In the genomic region with DNA sequence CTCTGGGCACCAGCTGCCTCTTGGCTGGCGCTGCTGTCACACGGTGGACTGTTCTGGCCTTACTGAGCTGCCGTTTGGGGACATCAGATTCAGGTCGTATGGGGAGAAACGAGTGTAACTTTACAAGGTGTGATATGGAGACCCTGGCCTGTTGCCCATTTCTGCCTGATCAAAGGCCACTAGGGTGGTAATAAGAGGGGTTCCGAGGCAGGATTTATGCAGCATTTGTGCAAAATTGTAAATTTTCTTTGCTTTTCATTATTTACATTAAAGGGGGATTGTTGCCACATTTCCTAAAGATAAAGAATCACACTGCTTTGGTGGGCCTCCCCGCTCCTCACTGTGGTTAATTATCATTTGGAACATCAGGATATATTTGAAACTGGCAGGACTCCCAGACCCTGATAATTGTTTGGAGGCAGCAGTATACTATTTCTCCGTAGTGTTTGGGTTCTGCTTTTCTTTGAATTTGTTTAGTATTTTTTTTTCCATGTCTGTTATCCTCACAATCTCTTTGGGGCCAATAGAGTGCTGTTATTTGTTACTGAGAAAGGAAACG, we compare ENCODE assay signal across 1 cellular context.
TF ChIP-seq lines count a peak whose summit lies in the region.

No MANE protein-coding gene starts in this region.

TF ChIP-seq in K562, 482 proteins besides CTCF, POLR2A, EP300 and RAD21 (continued from another document):
- TF ChIP-seq ZNF583 (CRISPR knock-in tag; IDR thresholded peaks at IDR 0.05) = no peak
- TF ChIP-seq, protein P1, sequence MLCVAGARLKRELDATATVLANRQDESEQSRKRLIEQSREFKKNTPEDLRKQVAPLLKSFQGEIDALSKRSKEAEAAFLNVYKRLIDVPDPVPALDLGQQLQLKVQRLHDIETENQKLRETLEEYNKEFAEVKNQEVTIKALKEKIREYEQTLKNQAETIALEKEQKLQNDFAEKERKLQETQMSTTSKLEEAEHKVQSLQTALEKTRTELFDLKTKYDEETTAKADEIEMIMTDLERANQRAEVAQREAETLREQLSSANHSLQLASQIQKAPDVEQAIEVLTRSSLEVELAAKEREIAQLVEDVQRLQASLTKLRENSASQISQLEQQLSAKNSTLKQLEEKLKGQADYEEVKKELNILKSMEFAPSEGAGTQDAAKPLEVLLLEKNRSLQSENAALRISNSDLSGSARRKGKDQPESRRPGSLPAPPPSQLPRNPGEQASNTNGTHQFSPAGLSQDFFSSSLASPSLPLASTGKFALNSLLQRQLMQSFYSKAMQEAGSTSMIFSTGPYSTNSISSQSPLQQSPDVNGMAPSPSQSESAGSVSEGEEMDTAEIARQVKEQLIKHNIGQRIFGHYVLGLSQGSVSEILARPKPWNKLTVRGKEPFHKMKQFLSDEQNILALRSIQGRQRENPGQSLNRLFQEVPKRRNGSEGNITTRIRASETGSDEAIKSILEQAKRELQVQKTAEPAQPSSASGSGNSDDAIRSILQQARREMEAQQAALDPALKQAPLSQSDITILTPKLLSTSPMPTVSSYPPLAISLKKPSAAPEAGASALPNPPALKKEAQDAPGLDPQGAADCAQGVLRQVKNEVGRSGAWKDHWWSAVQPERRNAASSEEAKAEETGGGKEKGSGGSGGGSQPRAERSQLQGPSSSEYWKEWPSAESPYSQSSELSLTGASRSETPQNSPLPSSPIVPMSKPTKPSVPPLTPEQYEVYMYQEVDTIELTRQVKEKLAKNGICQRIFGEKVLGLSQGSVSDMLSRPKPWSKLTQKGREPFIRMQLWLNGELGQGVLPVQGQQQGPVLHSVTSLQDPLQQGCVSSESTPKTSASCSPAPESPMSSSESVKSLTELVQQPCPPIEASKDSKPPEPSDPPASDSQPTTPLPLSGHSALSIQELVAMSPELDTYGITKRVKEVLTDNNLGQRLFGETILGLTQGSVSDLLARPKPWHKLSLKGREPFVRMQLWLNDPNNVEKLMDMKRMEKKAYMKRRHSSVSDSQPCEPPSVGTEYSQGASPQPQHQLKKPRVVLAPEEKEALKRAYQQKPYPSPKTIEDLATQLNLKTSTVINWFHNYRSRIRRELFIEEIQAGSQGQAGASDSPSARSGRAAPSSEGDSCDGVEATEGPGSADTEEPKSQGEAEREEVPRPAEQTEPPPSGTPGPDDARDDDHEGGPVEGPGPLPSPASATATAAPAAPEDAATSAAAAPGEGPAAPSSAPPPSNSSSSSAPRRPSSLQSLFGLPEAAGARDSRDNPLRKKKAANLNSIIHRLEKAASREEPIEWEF (CRISPR knock-in tag; IDR thresholded peaks at IDR 0.05) = no peak
- no peak for TF ChIP-seq SAFB2 (IDR thresholded peaks at IDR 0.05; ENCODE audit: borderline replicate concordance, low read depth, low read length, severe bottlenecking)
- TF ChIP-seq MAFG (tag; conservative IDR thresholded peaks at IDR 0.05) = no peak
- TF ChIP-seq HCFC1 (IDR thresholded peaks at IDR 0.05; ENCODE audit: low read depth, low read length) = no peak
- TF ChIP-seq CBX3 (IDR thresholded peaks at IDR 0.05; ENCODE audit: borderline replicate concordance in 1 of 2, low read length in 2 of 2) = no peak
- TF ChIP-seq, protein P2, sequence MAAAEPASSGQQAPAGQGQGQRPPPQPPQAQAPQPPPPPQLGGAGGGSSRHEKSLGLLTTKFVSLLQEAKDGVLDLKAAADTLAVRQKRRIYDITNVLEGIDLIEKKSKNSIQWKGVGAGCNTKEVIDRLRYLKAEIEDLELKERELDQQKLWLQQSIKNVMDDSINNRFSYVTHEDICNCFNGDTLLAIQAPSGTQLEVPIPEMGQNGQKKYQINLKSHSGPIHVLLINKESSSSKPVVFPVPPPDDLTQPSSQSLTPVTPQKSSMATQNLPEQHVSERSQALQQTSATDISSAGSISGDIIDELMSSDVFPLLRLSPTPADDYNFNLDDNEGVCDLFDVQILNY (CRISPR knock-in tag; IDR thresholded peaks at IDR 0.05) = no peak
